In the genomic region with DNA sequence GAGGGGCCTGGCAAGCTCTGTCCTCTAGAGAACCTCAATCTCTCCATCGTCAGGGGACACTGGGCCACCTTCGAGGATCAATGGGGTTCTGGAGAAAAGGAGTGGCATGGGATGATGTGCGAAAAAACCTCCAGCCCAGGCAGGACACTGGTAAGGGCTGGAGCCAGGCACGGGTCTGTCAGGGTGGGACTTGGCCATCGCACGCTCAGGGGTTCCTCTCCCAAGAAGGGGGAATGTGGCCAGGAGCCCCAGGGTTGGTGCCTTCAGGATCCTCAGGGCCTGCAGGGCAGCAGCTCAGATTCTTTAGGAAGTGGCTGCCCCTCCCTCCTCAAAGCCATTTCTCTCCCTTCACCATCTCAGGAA, we compare ENCODE assay signal across 17 cellular contexts. TPM values are rescaled to one million over a fixed set of nuclear protein-coding genes. Genes with fewer than 3 reads are reported as not detected.
DNase-seq lines count a peak whose midpoint lies in the region; ATAC-seq and TF ChIP-seq lines count a peak whose summit lies in the region.
"Had no signal": no experiment of that assay in that cellular context is flagged by ENCODE, and none has a peak within 500 bp of the region (broad histone marks: within the 10 kb centered on the region; RNA-seq: fewer than 3 reads in every experiment).

No MANE protein-coding gene starts in this region.

- CTCF ChIA-PET in activated CD8-positive, alpha-beta T cell treated with anti-CD3 and anti-CD28 coated beads for 36 hours (lab: Charles Lee), result interaction anchor here (0.5 to 1.5 kb wide), 3 partner anchors 25 to 197 kb away, joined by 3 to 7 read pairs (median 3); no protein-coding TSS in a partner anchor

- TF ChIP-seq EP300 in stomach (IDR thresholded peaks at IDR 0.05) (no peak), esophagus muscularis mucosa (IDR thresholded peaks at IDR 0.05) (no peak)

- ATAC-seq in activated T-cell treated with anti-CD3 and anti-CD28 coated beads, Interleukin-2, amount 50 U/mL, for 72 hours (replicated peaks in 1 of 2), result no peak
- no peak for ATAC-seq in activated T-cell treated with anti-CD3 and anti-CD28 coated beads, Interleukin-2, amount 50 U/mL, for 4 hours
- no peak for ATAC-seq in activated CD8-positive, alpha-beta T cell treated with anti-CD3 and anti-CD28 coated beads for 36 hours
- no peak for ATAC-seq in foreskin keratinocyte

- WGBS in stomach, 5 donors, result 81 to 100% (median 92%) methylated on average over 5 to 6 of the region's 6 CpGs
- 88% methylated on average over 6 of the region's 6 CpGs for WGBS in esophagus muscularis mucosa

- no peak for TF ChIP-seq CTCF in activated CD8-positive, alpha-beta T cell treated with anti-CD3 and anti-CD28 coated beads for 36 hours (IDR thresholded peaks at IDR 0.05)
- TF ChIP-seq CTCF in foreskin keratinocyte (conservative IDR thresholded peaks at IDR 0.05), result no peak
- TF ChIP-seq CTCF in stomach (IDR thresholded peaks at IDR 0.05), result no peak
- no peak for TF ChIP-seq CTCF in esophagus muscularis mucosa (IDR thresholded peaks at IDR 0.05)

- H3K9me3 Mint-ChIP-seq in activated T-cell treated with anti-CD3 and anti-CD28 coated beads, Interleukin-2, amount 50 U/mL, for 72 hours, result peaks cover 0 to under 1% of the 10 kb centered on the region in 2 donors
- H3K9me3 Mint-ChIP-seq in activated T-cell treated with anti-CD3 and anti-CD28 coated beads, Interleukin-2, amount 50 U/mL, for 4 hours, result no peaks in the 10 kb centered on the region
- H3K9me3 Mint-ChIP-seq in activated CD8-positive, alpha-beta T cell treated with anti-CD3 and anti-CD28 coated beads for 36 hours, result no peaks in the 10 kb centered on the region

- no peaks in the 10 kb centered on the region for H3K36me3 Mint-ChIP-seq in activated T-cell treated with anti-CD3 and anti-CD28 coated beads, Interleukin-2, amount 50 U/mL, for 72 hours (ENCODE audit: insufficient read depth in 2 of 2)
- H3K36me3 Mint-ChIP-seq in activated T-cell treated with anti-CD3 and anti-CD28 coated beads, Interleukin-2, amount 50 U/mL, for 4 hours (ENCODE audit: insufficient read depth), result no peaks in the 10 kb centered on the region
- no peaks in the 10 kb centered on the region for H3K36me3 Mint-ChIP-seq in activated CD8-positive, alpha-beta T cell treated with anti-CD3 and anti-CD28 coated beads for 36 hours (ENCODE audit: low read depth)

- no peaks in the 10 kb centered on the region for H3K36me3 ChIP-seq in stomach
- H3K36me3 ChIP-seq in esophagus muscularis mucosa, result no peaks in the 10 kb centered on the region
- H3K36me3 ChIP-seq: colonic mucosa, esophagus squamous epithelium had no signal

- H3K27ac Mint-ChIP-seq in activated T-cell treated with anti-CD3 and anti-CD28 coated beads, Interleukin-2, amount 50 U/mL, for 72 hours, result peak overlapping the region; percentile 97
- peak overlapping the region; percentile 86 for H3K27ac Mint-ChIP-seq in activated CD8-positive, alpha-beta T cell treated with anti-CD3 and anti-CD28 coated beads for 36 hours

- H3K27me3 ChIP-seq in foreskin keratinocyte (no peaks in the 10 kb centered on the region), stomach (no peaks in the 10 kb centered on the region), esophagus muscularis mucosa (no peaks in the 10 kb centered on the region)
- H3K27me3 ChIP-seq: colonic mucosa, esophagus squamous epithelium had no signal

- H3K4me3 ChIP-seq in stomach, result no peak overlapping the region
- H3K4me3 ChIP-seq in esophagus muscularis mucosa, result no peak overlapping the region
- H3K4me3 ChIP-seq: colonic mucosa, esophagus squamous epithelium had no signal

- H3K27ac ChIP-seq in foreskin keratinocyte, result peak overlapping the region; percentile 98
- H3K27ac ChIP-seq in stomach, result peak overlapping the region in 3 of 5 donors; percentile 41 to 78 (median 61)
- no peak overlapping the region for H3K27ac ChIP-seq in esophagus muscularis mucosa (replicated peaks in 1 of 4)
- H3K27ac ChIP-seq: colonic mucosa had no signal

- peaks cover 88% of the 10 kb centered on the region for H3K4me1 Mint-ChIP-seq in activated T-cell treated with anti-CD3 and anti-CD28 coated beads, Interleukin-2, amount 50 U/mL, for 72 hours (ENCODE audit: low read depth)
- H3K4me1 Mint-ChIP-seq in activated T-cell treated with anti-CD3 and anti-CD28 coated beads, Interleukin-2, amount 50 U/mL, for 4 hours (ENCODE audit: low read depth), result peaks cover 55% of the 10 kb centered on the region
- H3K4me1 Mint-ChIP-seq in activated CD8-positive, alpha-beta T cell treated with anti-CD3 and anti-CD28 coated beads for 36 hours (ENCODE audit: low read depth), result peaks cover 64% of the 10 kb centered on the region

- H3K9me3 ChIP-seq in stomach (no peaks in the 10 kb centered on the region), esophagus muscularis mucosa (no peaks in the 10 kb centered on the region)
- H3K9me3 ChIP-seq: colonic mucosa, esophagus squamous epithelium had no signal

- H3K4me1 ChIP-seq in foreskin keratinocyte, result peaks cover 43% of the 10 kb centered on the region
- peaks cover 0 to 32% (median 0%) of the 10 kb centered on the region in 4 donors for H3K4me1 ChIP-seq in stomach
- peaks cover 0 to 15% (median 0%) of the 10 kb centered on the region in 4 donors for H3K4me1 ChIP-seq in esophagus muscularis mucosa
- H3K4me1 ChIP-seq: colonic mucosa had no signal

- no peak for TF ChIP-seq POLR2A in stomach (IDR thresholded peaks at IDR 0.05)
- no peak for TF ChIP-seq POLR2A in esophagus muscularis mucosa (IDR thresholded peaks at IDR 0.05; ENCODE audit: low read depth)

- intact Hi-C loops in activated CD8-positive, alpha-beta T cell treated with anti-CD3 and anti-CD28 coated beads for 36 hours (cut with micrococcal nuclease), result loop anchor here (5.0 kb wide), 2 partner anchors 42 to 57 kb away; partner anchors contain the start of gene FOSL2
- intact Hi-C loops in stomach (cut with DNase I; ENCODE audit: low total_unique reads) (no loop called here), esophagus muscularis mucosa (cut with DNase I) (no loop called here)

- no peaks in the 10 kb centered on the region for H3K27me3 Mint-ChIP-seq in activated T-cell treated with anti-CD3 and anti-CD28 coated beads, Interleukin-2, amount 50 U/mL, for 72 hours (ENCODE audit: low read depth)
- H3K27me3 Mint-ChIP-seq in activated T-cell treated with anti-CD3 and anti-CD28 coated beads, Interleukin-2, amount 50 U/mL, for 4 hours (ENCODE audit: low read depth), result no peaks in the 10 kb centered on the region
- no peaks in the 10 kb centered on the region for H3K27me3 Mint-ChIP-seq in activated CD8-positive, alpha-beta T cell treated with anti-CD3 and anti-CD28 coated beads for 36 hours

- POLR2A ChIA-PET in activated CD8-positive, alpha-beta T cell treated with anti-CD3 and anti-CD28 coated beads for 36 hours (lab: Charles Lee), result interaction anchor here (1.1 to 2.2 kb wide), 6 partner anchors 9 to 178 kb away, joined by 3 to 11 read pairs (median 4); no protein-coding TSS in a partner anchor

- no peak for DNase-seq in activated T-cell treated with anti-CD3 and anti-CD28 coated beads, Interleukin-2, amount 50 U/mL, for 72 hours
- DNase-seq in activated T-cell treated with anti-CD3 and anti-CD28 coated beads, Interleukin-2, amount 50 U/mL, for 4 hours, result no peak
- no peak for DNase-seq in activated CD8-positive, alpha-beta T cell treated with anti-CD3 and anti-CD28 coated beads for 36 hours
- DNase-seq in foreskin keratinocyte (no peak), stomach (no peak), esophagus muscularis mucosa (ENCODE audit: extremely low spot score) (no peak), NCI-H1105 (lab: John Stamatoyannopoulos, UW) (no peak), COLO668 (lab: John Stamatoyannopoulos, UW; ENCODE audit: unreplicated experiment) (no peak)
- DNase-seq: amniotic stem cell, colonic mucosa, esophagus squamous epithelium, GF-D8, Kasumi-1, kidney, midbrain, NCI-H146, NCI-H446 had no signal

- peak overlapping the region; percentile 86 to 94 for H3K4me3 Mint-ChIP-seq in activated T-cell treated with anti-CD3 and anti-CD28 coated beads, Interleukin-2, amount 50 U/mL, for 72 hours
- H3K4me3 Mint-ChIP-seq in activated T-cell treated with anti-CD3 and anti-CD28 coated beads, Interleukin-2, amount 50 U/mL, for 4 hours, result no peak overlapping the region
- peak overlapping the region; percentile 49 for H3K4me3 Mint-ChIP-seq in activated CD8-positive, alpha-beta T cell treated with anti-CD3 and anti-CD28 coated beads for 36 hours

RNA-seq across cellular contexts. Expression of gene PLB1, which starts 46.8 kb away (rescaled TPM):
- 1 to 10 TPM in 1 of 2 donors, under 1 TPM in 1; 0.72 to 1.9 TPM for total RNA-seq in activated T-cell treated with anti-CD3 and anti-CD28 coated beads, Interleukin-2, amount 50 U/mL, for 72 hours
- under 1 TPM in 2 of 3 donors, not detected in 1; 0.05 to 0.10 TPM for total RNA-seq in activated T-cell treated with anti-CD3 and anti-CD28 coated beads, Interleukin-2, amount 50 U/mL, for 4 hours
- total RNA-seq in activated CD8-positive, alpha-beta T cell treated with anti-CD3 and anti-CD28 coated beads for 36 hours, result under 1 TPM; 0.25 to 0.50 TPM
- 3.7 and 3.8 TPM in 2 replicates for total RNA-seq in foreskin keratinocyte
- 2.1 and 2.2 TPM in 2 replicates for polyA plus RNA-seq in foreskin keratinocyte
- total RNA-seq in stomach, result 10 to 100 TPM in 1 of 5 donors, 1 to 10 TPM in 3, under 1 TPM in 1; 0.45 to 18.8 (median 5.3) TPM
- 1 to 10 TPM; 1.4 to 3.8 (median 3.1) TPM for polyA plus RNA-seq in stomach
- 10 to 100 TPM in 1 of 4 donors, 1 to 10 TPM in 3; 2.5 to 11.1 (median 7.7) TPM for total RNA-seq in esophagus muscularis mucosa

RNA-seq across cellular contexts. Expression of gene FOSL2, which starts 56.4 kb away (rescaled TPM):
- total RNA-seq in activated T-cell treated with anti-CD3 and anti-CD28 coated beads, Interleukin-2, amount 50 U/mL, for 72 hours, result 100 to 1,000 TPM; 176 to 248 TPM
- total RNA-seq in activated T-cell treated with anti-CD3 and anti-CD28 coated beads, Interleukin-2, amount 50 U/mL, for 4 hours, result 10 to 100 TPM; 71.5 to 98.6 (median 90.4) TPM
- 100 to 1,000 TPM; 114 to 119 TPM for total RNA-seq in activated CD8-positive, alpha-beta T cell treated with anti-CD3 and anti-CD28 coated beads for 36 hours
- 35.6 and 38.5 TPM in 2 replicates for total RNA-seq in foreskin keratinocyte
- polyA plus RNA-seq in foreskin keratinocyte, result 13.6 and 16.9 TPM in 2 replicates
- 100 to 1,000 TPM in 3 of 5 donors, 10 to 100 TPM in 2; 50.1 to 227 (median 113) TPM for total RNA-seq in stomach
- 10 to 100 TPM; 24.4 to 40.8 (median 27.6) TPM for polyA plus RNA-seq in stomach
- 100 to 1,000 TPM in 3 of 4 donors, 10 to 100 TPM in 1; 68.9 to 332 (median 176) TPM for total RNA-seq in esophagus muscularis mucosa

Comparison
In these comparisons a context has a peak if more than half of its experiments do, and no peak if none do; other contexts are left out.
1. H3K27ac ChIP-seq: peak in foreskin keratinocyte (single experiment) and stomach (3 of 5); none in esophagus muscularis mucosa (0 of 4).